Comparison of ENCODE assay signal across 30 cellular contexts in genomic region chr16:48378276-48378675, GRCh38. TPM values are rescaled to one million over a fixed set of nuclear protein-coding genes. Genes with fewer than 3 reads are reported as not detected.
A peak's percentile ranks its signal among the peaks of the same experiment; 100 is the strongest.
DNase-seq lines count a peak whose midpoint lies in the region; ATAC-seq and TF ChIP-seq lines count a peak whose summit lies in the region.
"Had no signal": no experiment of that assay in that cellular context is flagged by ENCODE, and none has a peak within 500 bp of the region (broad histone marks: within the 10 kb centered on the region; RNA-seq: fewer than 3 reads in every experiment).

No MANE protein-coding gene starts in this region.

- TF ChIP-seq CTCF in MCF 10A (IDR thresholded peaks at IDR 0.05; ENCODE audit: unreplicated experiment) = no peak
- no peak for TF ChIP-seq CTCF in mammary epithelial cell (conservative IDR thresholded peaks at IDR 0.05 in 1 of 2, IDR thresholded peaks at IDR 0.05 in 1 of 2; ENCODE audit: extremely low read depth in 1 of 2, insufficient read depth in 1 of 2, low read depth in 1 of 2, low read length in 2 of 2)
- TF ChIP-seq CTCF in nephron progenitor cell (IDR thresholded peaks at IDR 0.05) = no peak

- dilution Hi-C loops in mammary epithelial cell (cut with HindIII; ENCODE audit: low sequenced_read_pairs) = no loop called here

- no peaks in the 10 kb centered on the region for H4K20me1 ChIP-seq in mammary epithelial cell (ENCODE audit: insufficient read depth, low read length)

- no peaks in the 10 kb centered on the region for H3K9me3 ChIP-seq in mammary epithelial cell (replicated peaks; ENCODE audit: insufficient read depth, low read length)
- no peaks in the 10 kb centered on the region for H3K9me3 ChIP-seq in mesenchymal stem cell (ENCODE audit: control insufficient read depth, low read length)
- H3K9me3 ChIP-seq: BE2C, sigmoid colon, testis, vagina had no signal

- no peak overlapping the region for H2BK15ac ChIP-seq in mesenchymal stem cell (ENCODE audit: low read depth, poor library complexity, severe bottlenecking)

- no peak overlapping the region for H2BK12ac ChIP-seq in mesenchymal stem cell (ENCODE audit: low read length in 2 of 2)

- H3K27me3 ChIP-seq in mammary epithelial cell (ENCODE audit: insufficient read depth, low read length) = no peaks in the 10 kb centered on the region
- no peaks in the 10 kb centered on the region for H3K27me3 ChIP-seq in mesenchymal stem cell (ENCODE audit: control insufficient read depth in 1 of 2, insufficient read depth in 1 of 2, low read length in 2 of 2)
- H3K27me3 ChIP-seq: BE2C, dorsolateral prefrontal cortex, sigmoid colon, testis, vagina had no signal

- POLR2A ChIA-PET in MCF 10A (lab: Yijun Ruan, JAX) = interaction anchor here (3.0 to 3.5 kb wide), 2 partner anchors 13 to 32 kb away, joined by 10 to 28 read pairs; no protein-coding TSS in a partner anchor
- POLR2A ChIA-PET in activated naive CD8-positive, alpha-beta T cell treated with anti-CD3 and anti-CD28 coated beads, Interleukin-2, amount 10 ng/mL, durations not matched to agents 7 days and 5 days (lab: Charles Lee) = interaction anchor here (0.8 kb wide), 1 partner anchor 12 kb away, joined by 3 read pairs; no protein-coding TSS in a partner anchor

- no TSS peak for BruUV-seq in MCF 10A (replicated peaks; lab: Mats Ljungman, UMichigan)
- BruUV-seq in mammary epithelial cell (replicated peaks; lab: Mats Ljungman, UMichigan) = no TSS peak

- H3K14ac ChIP-seq in mesenchymal stem cell (ENCODE audit: low read length in 2 of 2) = no peak overlapping the region

- H3K36me3 ChIP-seq in mammary epithelial cell (ENCODE audit: insufficient read depth, low read length) (no peaks in the 10 kb centered on the region), mesenchymal stem cell (ENCODE audit: control insufficient read depth in 1 of 2, insufficient read depth in 2 of 2, low read depth in 1 of 2, low read length in 2 of 2) (no peaks in the 10 kb centered on the region)
- H3K36me3 ChIP-seq: BE2C, sigmoid colon, vagina had no signal

- no peak overlapping the region for H2BK120ac ChIP-seq in mesenchymal stem cell (ENCODE audit: low read depth, low read length)

- H3K9me3 Mint-ChIP-seq in MCF 10A (ENCODE audit: unreplicated experiment) (no peaks in the 10 kb centered on the region), nephron progenitor cell (peaks cover 18% of the 10 kb centered on the region)
- H3K9me3 Mint-ChIP-seq in activated naive CD8-positive, alpha-beta T cell treated with anti-CD3 and anti-CD28 coated beads, Interleukin-2, amount 10 ng/mL, durations not matched to agents 7 days and 5 days = no peaks in the 10 kb centered on the region
- no peaks in the 10 kb centered on the region for H3K9me3 Mint-ChIP-seq in activated T-helper 1 cell treated with anti-CD3 and anti-CD28 coated beads, Interleukin-12 subunit alpha, Interleukin-12 subunit beta, Interleukin-2, Interleukin-4 antibody, amounts not matched to agents 30 ng/mL and 10 ng/mL and 1 ng/mL, durations not matched to agents 14 hours and 24 hours and 36 hours
- H3K9me3 Mint-ChIP-seq: immature natural killer cell; memory B cell; stimulated activated naive B cell treated with anti-CD40 and anti-IgM and Interleukin-4, amounts not matched to agents 10 μg/mL and 1 μg/mL and 100 μg/mL, for 72 hours had no signal

- peak overlapping the region; percentile 49 for H3K27ac Mint-ChIP-seq in MCF 10A (ENCODE audit: low read depth, unreplicated experiment)
- H3K27ac Mint-ChIP-seq in activated naive CD8-positive, alpha-beta T cell treated with anti-CD3 and anti-CD28 coated beads, Interleukin-2, amount 10 ng/mL, durations not matched to agents 7 days and 5 days = no peak overlapping the region
- peak overlapping the region; percentile 81 for H3K27ac Mint-ChIP-seq in nephron progenitor cell
- H3K27ac Mint-ChIP-seq in activated T-helper 1 cell treated with anti-CD3 and anti-CD28 coated beads, Interleukin-12 subunit alpha, Interleukin-12 subunit beta, Interleukin-2, Interleukin-4 antibody, amounts not matched to agents 30 ng/mL and 10 ng/mL and 1 ng/mL, durations not matched to agents 14 hours and 24 hours and 36 hours = no peak overlapping the region
- H3K27ac Mint-ChIP-seq: memory B cell; stimulated activated naive B cell treated with anti-CD40 and anti-IgM and Interleukin-4, amounts not matched to agents 10 μg/mL and 1 μg/mL and 100 μg/mL, for 72 hours had no signal

- no peak overlapping the region for H3K23ac ChIP-seq in mesenchymal stem cell (ENCODE audit: low read length in 2 of 2)

- no peak for ATAC-seq in activated naive CD8-positive, alpha-beta T cell treated with anti-CD3 and anti-CD28 coated beads, Interleukin-2, amount 10 ng/mL, durations not matched to agents 7 days and 5 days (ENCODE audit: low read depth)
- ATAC-seq: left colon; stimulated activated naive B cell treated with anti-CD40 and anti-IgM and Interleukin-4, amounts not matched to agents 10 μg/mL and 1 μg/mL and 100 μg/mL, for 72 hours had no signal

- H2AK5ac ChIP-seq in mesenchymal stem cell (ENCODE audit: low read length, severe bottlenecking) = no peak overlapping the region

- peaks cover 42% of the 10 kb centered on the region for H3K4me1 Mint-ChIP-seq in MCF 10A (ENCODE audit: insufficient read depth, unreplicated experiment)
- peaks cover 33% of the 10 kb centered on the region for H3K4me1 Mint-ChIP-seq in activated naive CD8-positive, alpha-beta T cell treated with anti-CD3 and anti-CD28 coated beads, Interleukin-2, amount 10 ng/mL, durations not matched to agents 7 days and 5 days
- H3K4me1 Mint-ChIP-seq in nephron progenitor cell = peaks cover 51% of the 10 kb centered on the region
- peaks cover 48% of the 10 kb centered on the region for H3K4me1 Mint-ChIP-seq in activated T-helper 1 cell treated with anti-CD3 and anti-CD28 coated beads, Interleukin-12 subunit alpha, Interleukin-12 subunit beta, Interleukin-2, Interleukin-4 antibody, amounts not matched to agents 30 ng/mL and 10 ng/mL and 1 ng/mL, durations not matched to agents 14 hours and 24 hours and 36 hours (ENCODE audit: low read depth)

- intact Hi-C loops in MCF 10A (cut with micrococcal nuclease) = no loop called here
- intact Hi-C loops in mammary epithelial cell (cut with micrococcal nuclease) = no loop called here
- intact Hi-C loops in activated T-helper 1 cell treated with anti-CD3 and anti-CD28 coated beads, Interleukin-12 subunit alpha, Interleukin-12 subunit beta, Interleukin-2, Interleukin-4 antibody, amounts not matched to agents 30 ng/mL and 10 ng/mL and 1 ng/mL, durations not matched to agents 14 hours and 24 hours and 36 hours (cut with micrococcal nuclease) = no loop called here

- DNase-seq in MCF 10A (ENCODE audit: unreplicated experiment) (no peak), mammary epithelial cell (no peak), nephron progenitor cell (no peak), nucleus accumbens (lab: John Stamatoyannopoulos, UW) (no peak), middle frontal gyrus (ENCODE audit: extremely low spot score, low spot score) (no peak), mesenchymal stem cell (no peak)
- DNase-seq in activated naive CD8-positive, alpha-beta T cell treated with anti-CD3 and anti-CD28 coated beads, Interleukin-2, amount 10 ng/mL, durations not matched to agents 7 days and 5 days = no peak
- no peak for DNase-seq in activated T-helper 1 cell treated with anti-CD3 and anti-CD28 coated beads, Interleukin-12 subunit alpha, Interleukin-12 subunit beta, Interleukin-2, Interleukin-4 antibody, amounts not matched to agents 30 ng/mL and 10 ng/mL and 1 ng/mL, durations not matched to agents 14 hours and 24 hours and 36 hours (ENCODE audit: low spot score)
- DNase-seq: activated CD4-positive, alpha-beta T cell treated with anti-CD3 and anti-CD28 coated beads, Interleukin-2, amount 50 U/mL, for 4 hours; BE2C; Calu3; central memory CD4-positive, alpha-beta T cell; DND-41; dorsolateral prefrontal cortex; hypothalamus; immature natural killer cell; left colon; NCI-H1436; NCI-H2081 treated with DMSO at 0.1 percent for 48 hours; NCI-H345; posterior cingulate gyrus; RPMI8226; sigmoid colon; stimulated activated CD4-positive, alpha-beta T cell treated with anti-CD3 and anti-CD28 coated beads, Interleukin-4, amount 100 ng/mL, for 4 hours; stimulated activated naive B cell treated with anti-CD40 and anti-IgM and Interleukin-4, amounts not matched to agents 10 μg/mL and 1 μg/mL and 100 μg/mL, for 72 hours; T-helper 1 cell; testis had no signal

- H3K4me3 ChIP-seq in mammary epithelial cell (replicated peaks in 1 of 3; ENCODE audit: insufficient read depth in 1 of 3, low read depth in 2 of 3, low read length in 3 of 3) = no peak overlapping the region
- no peak overlapping the region for H3K4me3 ChIP-seq in mesenchymal stem cell (ENCODE audit: insufficient read depth in 1 of 2, low read depth in 1 of 2, low read length in 2 of 2)
- H3K4me3 ChIP-seq: dorsolateral prefrontal cortex, sigmoid colon, testis, vagina had no signal

- CTCF ChIA-PET in MCF 10A (lab: Yijun Ruan, JAX) = interaction anchor here (0.6 to 1.2 kb wide), 6 partner anchors 13 to 1092 kb away, joined by 3 to 9 read pairs (median 3); no protein-coding TSS in a partner anchor
- CTCF ChIA-PET in mammary epithelial cell (lab: Charles Lee; ENCODE audit: low non-redundant PET) = no interaction called here

- H3K9ac ChIP-seq in mammary epithelial cell (ENCODE audit: insufficient read depth, low read length) (no peak overlapping the region), mesenchymal stem cell (ENCODE audit: low read length) (no peak overlapping the region)
- H3K9ac ChIP-seq: KMS-11 had no signal

- H3K4me2 ChIP-seq in mammary epithelial cell (ENCODE audit: insufficient read depth, low read depth, low read length) (no peak overlapping the region), mesenchymal stem cell (ENCODE audit: low read length, poor library complexity, severe bottlenecking) (no peak overlapping the region)
- H3K4me2 ChIP-seq: KMS-11 had no signal

- H3K4ac ChIP-seq in mesenchymal stem cell (ENCODE audit: low read depth in 1 of 2, low read length in 2 of 2) = no peak overlapping the region

- H3K36me3 Mint-ChIP-seq in MCF 10A (ENCODE audit: insufficient read depth, unreplicated experiment) (no peaks in the 10 kb centered on the region), nephron progenitor cell (ENCODE audit: low read depth) (peaks cover 33% of the 10 kb centered on the region)
- H3K36me3 Mint-ChIP-seq in activated naive CD8-positive, alpha-beta T cell treated with anti-CD3 and anti-CD28 coated beads, Interleukin-2, amount 10 ng/mL, durations not matched to agents 7 days and 5 days = peaks cover 2% of the 10 kb centered on the region
- H3K36me3 Mint-ChIP-seq in activated T-helper 1 cell treated with anti-CD3 and anti-CD28 coated beads, Interleukin-12 subunit alpha, Interleukin-12 subunit beta, Interleukin-2, Interleukin-4 antibody, amounts not matched to agents 30 ng/mL and 10 ng/mL and 1 ng/mL, durations not matched to agents 14 hours and 24 hours and 36 hours (ENCODE audit: low read depth) = peaks cover under 1% of the 10 kb centered on the region
- H3K36me3 Mint-ChIP-seq: immature natural killer cell, memory B cell had no signal

- no peak overlapping the region for H3K4me3 Mint-ChIP-seq in MCF 10A (ENCODE audit: unreplicated experiment)
- H3K4me3 Mint-ChIP-seq in activated naive CD8-positive, alpha-beta T cell treated with anti-CD3 and anti-CD28 coated beads, Interleukin-2, amount 10 ng/mL, durations not matched to agents 7 days and 5 days = peak overlapping the region; percentile 1
- H3K4me3 Mint-ChIP-seq in nephron progenitor cell = no peak overlapping the region
- no peak overlapping the region for H3K4me3 Mint-ChIP-seq in activated T-helper 1 cell treated with anti-CD3 and anti-CD28 coated beads, Interleukin-12 subunit alpha, Interleukin-12 subunit beta, Interleukin-2, Interleukin-4 antibody, amounts not matched to agents 30 ng/mL and 10 ng/mL and 1 ng/mL, durations not matched to agents 14 hours and 24 hours and 36 hours
- H3K4me3 Mint-ChIP-seq: memory B cell had no signal

- H3K18ac ChIP-seq in mesenchymal stem cell (ENCODE audit: low read depth in 1 of 2, low read length in 2 of 2) = no peak overlapping the region

- no peak overlapping the region for H3K27ac ChIP-seq in mammary epithelial cell (ENCODE audit: insufficient read depth, low read depth, low read length)
- H3K27ac ChIP-seq in mesenchymal stem cell (ENCODE audit: low read length, poor library complexity, severe bottlenecking) = no peak overlapping the region
- H3K27ac ChIP-seq: KMS-11, sigmoid colon, testis, vagina had no signal

- H3K79me1 ChIP-seq in mesenchymal stem cell (replicated peaks; ENCODE audit: low read length, poor library complexity, severe bottlenecking) = no peaks in the 10 kb centered on the region

- no peak overlapping the region for H4K91ac ChIP-seq in mesenchymal stem cell (ENCODE audit: low read length)

- H3K27me3 Mint-ChIP-seq in MCF 10A (ENCODE audit: insufficient read depth, unreplicated experiment) = no peaks in the 10 kb centered on the region
- no peaks in the 10 kb centered on the region for H3K27me3 Mint-ChIP-seq in activated naive CD8-positive, alpha-beta T cell treated with anti-CD3 and anti-CD28 coated beads, Interleukin-2, amount 10 ng/mL, durations not matched to agents 7 days and 5 days
- no peaks in the 10 kb centered on the region for H3K27me3 Mint-ChIP-seq in nephron progenitor cell (ENCODE audit: low read depth, poor library complexity)
- no peaks in the 10 kb centered on the region for H3K27me3 Mint-ChIP-seq in activated T-helper 1 cell treated with anti-CD3 and anti-CD28 coated beads, Interleukin-12 subunit alpha, Interleukin-12 subunit beta, Interleukin-2, Interleukin-4 antibody, amounts not matched to agents 30 ng/mL and 10 ng/mL and 1 ng/mL, durations not matched to agents 14 hours and 24 hours and 36 hours (ENCODE audit: insufficient read depth)
- H3K27me3 Mint-ChIP-seq: memory B cell; stimulated activated naive B cell treated with anti-CD40 and anti-IgM and Interleukin-4, amounts not matched to agents 10 μg/mL and 1 μg/mL and 100 μg/mL, for 72 hours had no signal

- in situ Hi-C loops in mammary epithelial cell (cut with MboI; ENCODE audit: low sequenced_read_pairs in 2 of 2) = no loop called here

- peaks cover 10% of the 10 kb centered on the region for H3K4me1 ChIP-seq in mammary epithelial cell (ENCODE audit: insufficient read depth, low read length)
- H3K4me1 ChIP-seq in mesenchymal stem cell (ENCODE audit: control insufficient read depth, insufficient read depth, low read depth, low read length) = peaks cover 10% of the 10 kb centered on the region

- no peak overlapping the region for H2BK5ac ChIP-seq in mesenchymal stem cell (ENCODE audit: low read depth, low read length, poor library complexity, severe bottlenecking)

- WGBS in mammary epithelial cell (ENCODE audit: low coverage, missing lambda C conversion rate) = 93% methylated on average over 5 of the region's 5 CpGs
- 95% methylated on average over 4 of the region's 5 CpGs for WGBS in mesenchymal stem cell

- no peak overlapping the region for H2AFZ ChIP-seq in mammary epithelial cell (ENCODE audit: low read depth, low read length)
- no peak overlapping the region for H2AFZ ChIP-seq in mesenchymal stem cell (ENCODE audit: low read depth, low read length)

- H3K79me2 ChIP-seq in mammary epithelial cell (ENCODE audit: insufficient read depth, low read length) = peaks cover 100% of the 10 kb centered on the region

- no peak overlapping the region for H4K8ac ChIP-seq in mesenchymal stem cell (ENCODE audit: low read length)

RNA-seq across cellular contexts. Expression of gene SIAH1, which starts 6.9 kb away (rescaled TPM):
- total RNA-seq in MCF 10A (2022) = 19.9 and 22.4 TPM in 2 replicates
- 10 to 100 TPM; 22.3 to 46.0 TPM for total RNA-seq in mammary epithelial cell
- polyA plus RNA-seq in mammary epithelial cell = 10.9 TPM
- polyA minus RNA-seq in mammary epithelial cell = 21.2 TPM
- 10 to 100 TPM; 15.9 to 16.5 TPM for total RNA-seq in activated naive CD8-positive, alpha-beta T cell treated with anti-CD3 and anti-CD28 coated beads, Interleukin-2, amount 10 ng/mL, durations not matched to agents 7 days and 5 days
- 15.6 and 16.8 TPM in 2 replicates for total RNA-seq in activated T-helper 1 cell treated with anti-CD3 and anti-CD28 coated beads, Interleukin-12 subunit alpha, Interleukin-12 subunit beta, Interleukin-2, Interleukin-4 antibody, amounts not matched to agents 30 ng/mL and 10 ng/mL and 1 ng/mL, durations not matched to agents 14 hours and 24 hours and 36 hours
- 12.5 TPM for polyA plus RNA-seq in mesenchymal stem cell (2013, experiment 1 of 2)
- polyA plus RNA-seq in mesenchymal stem cell (2013, experiment 2 of 2) = 14.0 TPM

Comparison
In these comparisons a context has a peak if more than half of its experiments do, and no peak if none do; other contexts are left out.
1. H3K27ac Mint-ChIP-seq: peak in MCF 10A (single experiment) and nephron progenitor cell (single experiment); none in activated naive CD8-positive, alpha-beta T cell treated with anti-CD3 and anti-CD28 coated beads, Interleukin-2, amount 10 ng/mL, durations not matched to agents 7 days and 5 days (single experiment) and activated T-helper 1 cell treated with anti-CD3 and anti-CD28 coated beads, Interleukin-12 subunit alpha, Interleukin-12 subunit beta, Interleukin-2, Interleukin-4 antibody, amounts not matched to agents 30 ng/mL and 10 ng/mL and 1 ng/mL, durations not matched to agents 14 hours and 24 hours and 36 hours (single experiment).